ENCODE assay signal across 1 cellular context in the genomic region with DNA sequence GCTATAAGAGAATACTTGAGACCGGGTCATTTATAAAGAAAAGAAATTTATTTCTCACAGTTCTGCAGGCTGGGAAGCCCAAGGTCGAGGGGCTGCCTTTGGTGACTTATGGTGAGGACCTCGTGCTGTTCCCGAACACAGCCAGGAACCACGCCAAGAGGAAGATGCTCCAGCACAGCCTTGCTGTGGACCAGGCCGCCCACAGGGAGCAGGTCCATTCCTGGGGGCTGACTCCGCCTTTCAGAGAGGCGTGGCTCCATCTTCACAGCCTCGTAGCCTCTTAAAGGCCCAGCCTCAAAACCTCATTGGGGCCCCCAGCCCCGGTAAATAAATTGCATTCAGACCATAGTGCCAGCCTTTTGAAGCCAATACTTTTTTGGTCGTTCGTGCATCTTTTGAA.
TF ChIP-seq lines count a peak whose summit lies in the region.

No MANE protein-coding gene starts in this region.

TF ChIP-seq in SK-N-SH treated with all-trans-retinoic acid at 6 μM for 48 hours, 23 proteins besides CTCF, POLR2A, EP300 and RAD21 (continued from another document):
- TF ChIP-seq, protein P1, sequence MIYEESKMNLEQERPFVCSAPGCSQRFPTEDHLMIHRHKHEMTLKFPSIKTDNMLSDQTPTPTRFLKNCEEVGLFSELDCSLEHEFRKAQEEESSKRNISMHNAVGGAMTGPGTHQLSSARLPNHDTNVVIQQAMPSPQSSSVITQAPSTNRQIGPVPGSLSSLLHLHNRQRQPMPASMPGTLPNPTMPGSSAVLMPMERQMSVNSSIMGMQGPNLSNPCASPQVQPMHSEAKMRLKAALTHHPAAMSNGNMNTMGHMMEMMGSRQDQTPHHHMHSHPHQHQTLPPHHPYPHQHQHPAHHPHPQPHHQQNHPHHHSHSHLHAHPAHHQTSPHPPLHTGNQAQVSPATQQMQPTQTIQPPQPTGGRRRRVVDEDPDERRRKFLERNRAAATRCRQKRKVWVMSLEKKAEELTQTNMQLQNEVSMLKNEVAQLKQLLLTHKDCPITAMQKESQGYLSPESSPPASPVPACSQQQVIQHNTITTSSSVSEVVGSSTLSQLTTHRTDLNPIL (CRISPR knock-in tag; IDR thresholded peaks at IDR 0.05; ENCODE audit: low read depth) = no peak
- TF ChIP-seq ESRRG (CRISPR knock-in tag; IDR thresholded peaks at IDR 0.05) (no peak), GLIS3 (CRISPR knock-in tag; IDR thresholded peaks at IDR 0.05) (no peak), ZNF8 (CRISPR knock-in tag; IDR thresholded peaks at IDR 0.05) (no peak), TOX (CRISPR knock-in tag; IDR thresholded peaks at IDR 0.05; ENCODE audit: borderline replicate concordance) (no peak), TCF4 (CRISPR knock-in tag; IDR thresholded peaks at IDR 0.05; ENCODE audit: borderline replicate concordance) (no peak), ARNTL (CRISPR knock-in tag; IDR thresholded peaks at IDR 0.05; ENCODE audit: borderline replicate concordance, low read depth) (no peak), OSR1 (CRISPR knock-in tag; IDR thresholded peaks at IDR 0.05) (no peak), RARB (CRISPR knock-in tag; IDR thresholded peaks at IDR 0.05) (no peak), ZC3H10 (CRISPR knock-in tag; IDR thresholded peaks at IDR 0.05) (no peak), SNAI2 (CRISPR knock-in tag; IDR thresholded peaks at IDR 0.05) (no peak), ZFP30 (CRISPR knock-in tag; IDR thresholded peaks at IDR 0.05) (no peak), BACH2 (CRISPR knock-in tag; IDR thresholded peaks at IDR 0.05; ENCODE audit: borderline replicate concordance) (no peak)
- TF ChIP-seq, protein P2, sequence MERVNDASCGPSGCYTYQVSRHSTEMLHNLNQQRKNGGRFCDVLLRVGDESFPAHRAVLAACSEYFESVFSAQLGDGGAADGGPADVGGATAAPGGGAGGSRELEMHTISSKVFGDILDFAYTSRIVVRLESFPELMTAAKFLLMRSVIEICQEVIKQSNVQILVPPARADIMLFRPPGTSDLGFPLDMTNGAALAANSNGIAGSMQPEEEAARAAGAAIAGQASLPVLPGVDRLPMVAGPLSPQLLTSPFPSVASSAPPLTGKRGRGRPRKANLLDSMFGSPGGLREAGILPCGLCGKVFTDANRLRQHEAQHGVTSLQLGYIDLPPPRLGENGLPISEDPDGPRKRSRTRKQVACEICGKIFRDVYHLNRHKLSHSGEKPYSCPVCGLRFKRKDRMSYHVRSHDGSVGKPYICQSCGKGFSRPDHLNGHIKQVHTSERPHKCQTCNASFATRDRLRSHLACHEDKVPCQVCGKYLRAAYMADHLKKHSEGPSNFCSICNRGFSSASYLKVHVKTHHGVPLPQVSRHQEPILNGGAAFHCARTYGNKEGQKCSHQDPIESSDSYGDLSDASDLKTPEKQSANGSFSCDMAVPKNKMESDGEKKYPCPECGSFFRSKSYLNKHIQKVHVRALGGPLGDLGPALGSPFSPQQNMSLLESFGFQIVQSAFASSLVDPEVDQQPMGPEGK (CRISPR knock-in tag; IDR thresholded peaks at IDR 0.05; ENCODE audit: borderline replicate concordance) = no peak
- TF ChIP-seq, protein P3, sequence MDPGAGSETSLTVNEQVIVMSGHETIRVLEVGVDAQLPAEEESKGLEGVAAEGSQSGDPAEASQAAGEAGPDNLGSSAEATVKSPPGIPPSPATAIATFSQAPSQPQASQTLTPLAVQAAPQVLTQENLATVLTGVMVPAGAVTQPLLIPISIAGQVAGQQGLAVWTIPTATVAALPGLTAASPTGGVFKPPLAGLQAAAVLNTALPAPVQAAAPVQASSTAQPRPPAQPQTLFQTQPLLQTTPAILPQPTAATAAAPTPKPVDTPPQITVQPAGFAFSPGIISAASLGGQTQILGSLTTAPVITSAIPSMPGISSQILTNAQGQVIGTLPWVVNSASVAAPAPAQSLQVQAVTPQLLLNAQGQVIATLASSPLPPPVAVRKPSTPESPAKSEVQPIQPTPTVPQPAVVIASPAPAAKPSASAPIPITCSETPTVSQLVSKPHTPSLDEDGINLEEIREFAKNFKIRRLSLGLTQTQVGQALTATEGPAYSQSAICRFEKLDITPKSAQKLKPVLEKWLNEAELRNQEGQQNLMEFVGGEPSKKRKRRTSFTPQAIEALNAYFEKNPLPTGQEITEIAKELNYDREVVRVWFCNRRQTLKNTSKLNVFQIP (CRISPR knock-in tag; IDR thresholded peaks at IDR 0.05; ENCODE audit: borderline replicate concordance, low read depth) = no peak
- TF ChIP-seq, protein P4, sequence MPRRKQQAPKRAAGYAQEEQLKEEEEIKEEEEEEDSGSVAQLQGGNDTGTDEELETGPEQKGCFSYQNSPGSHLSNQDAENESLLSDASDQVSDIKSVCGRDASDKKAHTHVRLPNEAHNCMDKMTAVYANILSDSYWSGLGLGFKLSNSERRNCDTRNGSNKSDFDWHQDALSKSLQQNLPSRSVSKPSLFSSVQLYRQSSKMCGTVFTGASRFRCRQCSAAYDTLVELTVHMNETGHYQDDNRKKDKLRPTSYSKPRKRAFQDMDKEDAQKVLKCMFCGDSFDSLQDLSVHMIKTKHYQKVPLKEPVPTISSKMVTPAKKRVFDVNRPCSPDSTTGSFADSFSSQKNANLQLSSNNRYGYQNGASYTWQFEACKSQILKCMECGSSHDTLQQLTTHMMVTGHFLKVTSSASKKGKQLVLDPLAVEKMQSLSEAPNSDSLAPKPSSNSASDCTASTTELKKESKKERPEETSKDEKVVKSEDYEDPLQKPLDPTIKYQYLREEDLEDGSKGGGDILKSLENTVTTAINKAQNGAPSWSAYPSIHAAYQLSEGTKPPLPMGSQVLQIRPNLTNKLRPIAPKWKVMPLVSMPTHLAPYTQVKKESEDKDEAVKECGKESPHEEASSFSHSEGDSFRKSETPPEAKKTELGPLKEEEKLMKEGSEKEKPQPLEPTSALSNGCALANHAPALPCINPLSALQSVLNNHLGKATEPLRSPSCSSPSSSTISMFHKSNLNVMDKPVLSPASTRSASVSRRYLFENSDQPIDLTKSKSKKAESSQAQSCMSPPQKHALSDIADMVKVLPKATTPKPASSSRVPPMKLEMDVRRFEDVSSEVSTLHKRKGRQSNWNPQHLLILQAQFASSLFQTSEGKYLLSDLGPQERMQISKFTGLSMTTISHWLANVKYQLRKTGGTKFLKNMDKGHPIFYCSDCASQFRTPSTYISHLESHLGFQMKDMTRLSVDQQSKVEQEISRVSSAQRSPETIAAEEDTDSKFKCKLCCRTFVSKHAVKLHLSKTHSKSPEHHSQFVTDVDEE (CRISPR knock-in tag; IDR thresholded peaks at IDR 0.05) = no peak
